ENCODE assay signal across 24 cellular contexts in genomic region chr17:55661359-55661758, GRCh38.
DNase-seq lines count a peak whose midpoint lies in the region; ATAC-seq and TF ChIP-seq lines count a peak whose summit lies in the region.
"Had no signal": no experiment of that assay in that cellular context is flagged by ENCODE, and none has a peak within 500 bp of the region (broad histone marks: within the 10 kb centered on the region; RNA-seq: fewer than 3 reads in every experiment).

No MANE protein-coding gene starts in this region.

- TF ChIP-seq CTCF in ascending aorta (IDR thresholded peaks at IDR 0.05) (no peak), PC-3 (conservative IDR thresholded peaks at IDR 0.05; ENCODE audit: low read depth, low read length) (no peak)

- peak overlapping the region in 7 of 11 experiments; percentile 24 to 66 (median 53); a peak in 10 of 22 replicates for H3K4me2 ChIP-seq in BLaER1 treated with 17β-estradiol and CSF1 and Interleukin-3, amounts not matched to agents 10 nM and 100 nM
- H3K4me2 ChIP-seq in PC-3 (ENCODE audit: low read length) = no peak overlapping the region
- H3K4me2 ChIP-seq: A549, GM23338 had no signal

- no TSS peak for BruUV-seq in PC-3 (replicated peaks; lab: Mats Ljungman, UMichigan)

- H3K4me1 ChIP-seq in BLaER1 treated with 17β-estradiol and CSF1 and Interleukin-3, amounts not matched to agents 10 nM and 100 nM = peaks cover 33 to 43% (median 39%) of the 10 kb centered on the region in 10 experiments
- H3K4me1 ChIP-seq in ascending aorta (no peaks in the 10 kb centered on the region), PC-3 (ENCODE audit: insufficient read depth, low read length) (no peaks in the 10 kb centered on the region)
- H3K4me1 ChIP-seq: A549, Caco-2, HAP-1 had no signal

- H3K4me3 ChIP-seq in BLaER1 treated with 17β-estradiol and CSF1 and Interleukin-3, amounts not matched to agents 10 nM and 100 nM = no peak overlapping the region
- H3K4me3 ChIP-seq in SK-N-MC (0 out of 2 replicates have a peak overlapping the region, but pooled peaks have one; percentile 16), MG63 (no peak overlapping the region), ascending aorta (no peak overlapping the region), PC-3 (ENCODE audit: low read length) (no peak overlapping the region)
- H3K4me3 ChIP-seq: A549, GM23338, HAP-1, K562 had no signal

- H3K9me2 ChIP-seq in PC-3 (replicated peaks; ENCODE audit: low read length) = no peaks in the 10 kb centered on the region

- CTCF ChIA-PET in PC-3 (lab: Charles Lee) = no interaction called here

- no peak overlapping the region for H3K27ac ChIP-seq in BLaER1 treated with 17β-estradiol and CSF1 and Interleukin-3, amounts not matched to agents 10 nM and 100 nM
- no peak overlapping the region for H3K27ac ChIP-seq in SK-N-MC
- no peak overlapping the region for H3K27ac ChIP-seq in ascending aorta
- no peak overlapping the region for H3K27ac ChIP-seq in PC-3 (ENCODE audit: low read length)
- H3K27ac ChIP-seq: A549, HL-60 had no signal

- DNase-seq in NCI-H1694 treated with DMSO at 0.1 percent for 48 hours (lab: John Stamatoyannopoulos, UW) (peak; percentile 80), SK-N-MC (ENCODE audit: low read depth, low spot score) (no peak), germinal center (ENCODE audit: low spot score) (peak; percentile 53), MG63 (no peak), ascending aorta (ENCODE audit: low spot score in 2 of 2) (no peak), PC-3 (no peak)
- DNase-seq in stimulated activated naive CD8-positive, alpha-beta T cell treated with anti-CD3 and anti-CD28 coated beads, Interleukin-15, Interleukin-2, amounts not matched to agents 100 U/mL and 50 U/mL, for 24 hours = no peak
- DNase-seq: Caco-2; CD4-positive, alpha-beta memory T cell; DMS153; NCI-H1092 treated with DMSO at 0.1 percent for 48 hours; NCI-H1436 treated with DMSO at 0.1 percent for 48 hours; NCI-H2029 treated with DMSO at 0.1 percent for 48 hours; NCI-H446 treated with DMSO at 0.1 percent for 48 hours; NCI-H774; NK-92 treated with Interleukin-12 subunit alpha and Interleukin-12 subunit beta, amount 100 ng/mL, for 24 hours; Right ventricle myocardium superior had no signal

- no peaks in the 10 kb centered on the region for H3F3A ChIP-seq in PC-3 (ENCODE audit: low read length, unreplicated experiment)

- POLR2A ChIA-PET in PC-3 (lab: Charles Lee; ENCODE audit: unreplicated experiment) = no interaction called here

- H3K9ac ChIP-seq in BLaER1 treated with 17β-estradiol and CSF1 and Interleukin-3, amounts not matched to agents 10 nM and 100 nM = no peak overlapping the region
- H3K9ac ChIP-seq in SK-N-MC (ENCODE audit: insufficient read length) (no peak overlapping the region), PC-3 (ENCODE audit: low read length) (no peak overlapping the region)

- H4K20me1 ChIP-seq in BLaER1 treated with 17β-estradiol and CSF1 and Interleukin-3, amounts not matched to agents 10 nM and 100 nM = no peaks in the 10 kb centered on the region
- H4K20me1 ChIP-seq in PC-3 (ENCODE audit: low read length) = no peaks in the 10 kb centered on the region

- H3K27me3 ChIP-seq in BLaER1 treated with 17β-estradiol and CSF1 and Interleukin-3, amounts not matched to agents 10 nM and 100 nM = no peaks in the 10 kb centered on the region
- peaks cover 10% of the 10 kb centered on the region; the same call in 1 of the 2 replicates for H3K27me3 ChIP-seq in MG63
- no peaks in the 10 kb centered on the region for H3K27me3 ChIP-seq in ascending aorta
- peaks cover 99% of the 10 kb centered on the region for H3K27me3 ChIP-seq in PC-3 (ENCODE audit: low read length)

- ATAC-seq in PC-3 = no peak
- no peak for ATAC-seq in stimulated activated naive CD8-positive, alpha-beta T cell treated with anti-CD3 and anti-CD28 coated beads, Interleukin-15, Interleukin-2, amounts not matched to agents 100 U/mL and 50 U/mL, for 24 hours
- ATAC-seq: A549, GM23338, HepG2 had no signal

- peaks cover 0 to 4% (median 0%) of the 10 kb centered on the region in 11 experiments; a peak in 1 of 22 replicates for H3K9me3 ChIP-seq in BLaER1 treated with 17β-estradiol and CSF1 and Interleukin-3, amounts not matched to agents 10 nM and 100 nM (replicated peaks in 1 of 11)
- H3K9me3 ChIP-seq in SK-N-MC (ENCODE audit: low read depth, low read length) (no peaks in the 10 kb centered on the region), MG63 (no peaks in the 10 kb centered on the region), ascending aorta (no peaks in the 10 kb centered on the region), PC-3 (ENCODE audit: low read length) (no peaks in the 10 kb centered on the region)
- H3K9me3 ChIP-seq: A549, Caco-2, HAP-1 had no signal

- no peaks in the 10 kb centered on the region for H3K79me2 ChIP-seq in PC-3 (ENCODE audit: low read length)

- no peaks in the 10 kb centered on the region for H3K36me3 ChIP-seq in BLaER1 treated with 17β-estradiol and CSF1 and Interleukin-3, amounts not matched to agents 10 nM and 100 nM
- H3K36me3 ChIP-seq in SK-N-MC (ENCODE audit: insufficient read depth, low read length) (no peaks in the 10 kb centered on the region), MG63 (no peaks in the 10 kb centered on the region), ascending aorta (no peaks in the 10 kb centered on the region), PC-3 (ENCODE audit: low read depth, low read length) (no peaks in the 10 kb centered on the region)
- H3K36me3 ChIP-seq: HAP-1 had no signal

- H2AFZ ChIP-seq in PC-3 (ENCODE audit: low read length) = no peak overlapping the region
- H2AFZ ChIP-seq: GM23338 had no signal

- intact Hi-C loops in ascending aorta (cut with DNase I) = no loop called here
- intact Hi-C loops in PC-3 (cut with micrococcal nuclease) = no loop called here

Comparison
In these comparisons a context has a peak if more than half of its experiments do, and no peak if none do; other contexts are left out.
1. DNase-seq: peak in NCI-H1694 treated with DMSO at 0.1 percent for 48 hours (single experiment) and germinal center (single experiment); none in SK-N-MC (single experiment), MG63 (single experiment), ascending aorta (0 of 2), PC-3 (single experiment) and stimulated activated naive CD8-positive, alpha-beta T cell treated with anti-CD3 and anti-CD28 coated beads, Interleukin-15, Interleukin-2, amounts not matched to agents 100 U/mL and 50 U/mL, for 24 hours (single experiment).